ENCODE assay signal across 9 cellular contexts in genomic region chr7:27148776-27149641, GRCh38. TPM values are rescaled to one million over a fixed set of nuclear protein-coding genes. Genes with fewer than 3 reads are reported as not detected.
DNase-seq lines count a peak whose midpoint lies in the region; ATAC-seq and TF ChIP-seq lines count a peak whose summit lies in the region.
"Had no signal": no experiment of that assay in that cellular context is flagged by ENCODE, and none has a peak within 500 bp of the region (broad histone marks: within the 10 kb centered on the region; RNA-seq: fewer than 3 reads in every experiment).

No MANE protein-coding gene starts in this region.

- in situ Hi-C loops in KBM-7 (cut with MboI; ENCODE audit: low pct_unique_long_range_greater_than_20kb, low sequenced_read_pairs), result no loop called here

- TF ChIP-seq POLR2A in erythroblast (IDR thresholded peaks at IDR 0.05; ENCODE audit: low read length), result no peak

- no peak for TF ChIP-seq CTCF in coronary artery (IDR thresholded peaks at IDR 0.05)
- TF ChIP-seq CTCF in progenitor cell of endocrine pancreas (IDR thresholded peaks at IDR 0.05; ENCODE audit: unreplicated experiment), result no peak

- ATAC-seq in HG03097 (IDR thresholded peaks at IDR 0.05; ENCODE audit: low FRiP score, unreplicated experiment), result no peak
- ATAC-seq in GM19035 (IDR thresholded peaks at IDR 0.05; ENCODE audit: unreplicated experiment), result no peak

- H3K4me3 Mint-ChIP-seq in progenitor cell of endocrine pancreas (ENCODE audit: low read depth), result peak overlapping the region; percentile 21

- peaks cover 90% of the 10 kb centered on the region for H3K27me3 Mint-ChIP-seq in progenitor cell of endocrine pancreas

- DNase-seq in DMS79 (lab: John Stamatoyannopoulos, UW) (peak; percentile 20), KBM-7 (peak; percentile 37), coronary artery (ENCODE audit: low spot score) (peak; percentile 61), progenitor cell of endocrine pancreas (ENCODE audit: low spot score, unreplicated experiment) (no peak), superior temporal gyrus (ENCODE audit: extremely low spot score) (no peak), erythroblast (lab: John Stamatoyannopoulos, UW) (no peak)

- H3K27ac ChIP-seq in coronary artery, result no peak overlapping the region
- H3K27ac ChIP-seq: cardiac muscle cell had no signal

- H3K36me3 Mint-ChIP-seq in progenitor cell of endocrine pancreas (ENCODE audit: insufficient read depth), result peaks cover 2% of the 10 kb centered on the region

- no peak overlapping the region for H3K27ac Mint-ChIP-seq in progenitor cell of endocrine pancreas

- peaks cover 14% of the 10 kb centered on the region for H3K4me1 Mint-ChIP-seq in progenitor cell of endocrine pancreas (ENCODE audit: low read depth)

- no peaks in the 10 kb centered on the region for H3K9me3 Mint-ChIP-seq in progenitor cell of endocrine pancreas (ENCODE audit: low read depth)

- no peak overlapping the region for H3K4me3 ChIP-seq in coronary artery
- H3K4me3 ChIP-seq: cardiac muscle cell had no signal

RNA-seq across cellular contexts. Expression of gene HOXA6, which starts 1.4 kb away (rescaled TPM):
- 0.38 TPM in 1 of 2 replicates, not detected in the other for total RNA-seq in progenitor cell of endocrine pancreas
- total RNA-seq: cardiac muscle cell had no signal

RNA-seq across cellular contexts. Expression of gene HOXA3, which starts 3.4 kb away (rescaled TPM):
- 77.4 and 85.5 TPM in 2 replicates for total RNA-seq in progenitor cell of endocrine pancreas

RNA-seq across cellular contexts. Expression of gene HOXA5, which starts 5.5 kb away (rescaled TPM):
- total RNA-seq in progenitor cell of endocrine pancreas, result 12.6 and 18.1 TPM in 2 replicates
- total RNA-seq: cardiac muscle cell had no signal

RNA-seq across cellular contexts. Expression of gene HOXA7, which starts 7.5 kb away (rescaled TPM):
- 1.4 and 1.5 TPM in 2 replicates for total RNA-seq in progenitor cell of endocrine pancreas
- total RNA-seq: cardiac muscle cell had no signal

RNA-seq across cellular contexts. Expression of gene HOXA9, which starts 16.3 kb away (rescaled TPM):
- total RNA-seq in progenitor cell of endocrine pancreas, result not detected in 2 replicates
- total RNA-seq: cardiac muscle cell had no signal

Comparison
In these comparisons a context has a peak if more than half of its experiments do, and no peak if none do; other contexts are left out.
1. DNase-seq: peak in DMS79 (single experiment), KBM-7 (single experiment) and coronary artery (single experiment); none in progenitor cell of endocrine pancreas (single experiment), superior temporal gyrus (single experiment) and erythroblast (0 of 2).